ENCODE assay signal across 12 cellular contexts in the genomic region with DNA sequence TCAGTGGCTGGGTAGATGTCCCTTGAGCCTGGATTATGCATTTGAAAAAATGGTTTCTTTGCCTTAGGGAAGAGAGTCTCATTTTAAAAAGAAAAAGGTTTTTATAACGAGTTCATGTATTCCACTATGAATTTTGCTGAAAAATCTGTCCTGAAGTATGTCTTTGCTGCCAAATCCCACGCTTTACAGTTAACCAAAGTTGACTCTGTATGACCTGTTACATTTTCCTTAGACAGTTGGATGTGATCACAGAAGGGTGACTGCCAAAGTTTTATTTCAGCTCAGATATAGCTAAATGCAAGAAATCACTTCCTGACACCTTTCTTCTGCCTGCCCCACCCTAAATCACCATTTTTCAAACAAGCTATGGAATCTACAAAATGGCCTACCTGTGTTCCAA.
DNase-seq lines count a peak whose midpoint lies in the region; ATAC-seq, FAIRE-seq and TF ChIP-seq lines count a peak whose summit lies in the region.
"Had no signal": no experiment of that assay in that cellular context is flagged by ENCODE, and none has a peak within 500 bp of the region (broad histone marks: within the 10 kb centered on the region; RNA-seq: fewer than 3 reads in every experiment).

No MANE protein-coding gene starts in this region.

- H3K27me3 Mint-ChIP-seq in stimulated activated memory B cell treated with anti-CD40 and anti-IgM and Interleukin-4, amounts not matched to agents 10 μg/mL and 1 μg/mL and 100 μg/mL, for 72 hours = no peaks in the 10 kb centered on the region
- H3K27me3 Mint-ChIP-seq: activated naive CD4-positive, alpha-beta T cell treated with anti-CD3 and anti-CD28 coated beads, Interleukin-2, amount 50 U/mL, for 24 hours; CD4-positive, alpha-beta T cell; naive thymus-derived CD8-positive, alpha-beta T cell had no signal

- 81% methylated on average over 2 of the region's 2 CpGs for WGBS in right lobe of liver (ENCODE audit: insufficient coverage, low coverage, low lambda C conversion rate, missing lambda C conversion rate)

- H3K9me3 Mint-ChIP-seq in stimulated activated memory B cell treated with anti-CD40 and anti-IgM and Interleukin-4, amounts not matched to agents 10 μg/mL and 1 μg/mL and 100 μg/mL, for 72 hours = no peaks in the 10 kb centered on the region
- H3K9me3 Mint-ChIP-seq: activated naive CD4-positive, alpha-beta T cell treated with anti-CD3 and anti-CD28 coated beads, Interleukin-2, amount 50 U/mL, for 24 hours; CD4-positive, alpha-beta T cell; naive thymus-derived CD8-positive, alpha-beta T cell had no signal

- H3K36me3 ChIP-seq in HEK293 (ENCODE audit: control insufficient read depth in 2 of 2, insufficient read depth in 1 of 2, low read length in 2 of 2) (no peaks in the 10 kb centered on the region), colonic mucosa (no peaks in the 10 kb centered on the region), right lobe of liver (no peaks in the 10 kb centered on the region)

- H3K9ac ChIP-seq in colonic mucosa (ENCODE audit: low read depth in 2 of 2, low read length in 2 of 2) = peak overlapping the region in 1 of 2 donors; percentile 19

- H3K4me3 ChIP-seq in HEK293 (ENCODE audit: low read depth, low read length) (no peak overlapping the region), colonic mucosa (no peak overlapping the region), right lobe of liver (no peak overlapping the region)

- H3K4me3 Mint-ChIP-seq in stimulated activated memory B cell treated with anti-CD40 and anti-IgM and Interleukin-4, amounts not matched to agents 10 μg/mL and 1 μg/mL and 100 μg/mL, for 72 hours = no peak overlapping the region
- H3K4me3 Mint-ChIP-seq: activated naive CD4-positive, alpha-beta T cell treated with anti-CD3 and anti-CD28 coated beads, Interleukin-2, amount 50 U/mL, for 24 hours; CD4-positive, alpha-beta T cell; naive thymus-derived CD8-positive, alpha-beta T cell had no signal

- ATAC-seq in right lobe of liver = peak in 1 of 4 donors; percentile 9
- no peak for ATAC-seq in stimulated activated memory B cell treated with anti-CD40 and anti-IgM and Interleukin-4, amounts not matched to agents 10 μg/mL and 1 μg/mL and 100 μg/mL, for 72 hours
- no peak for ATAC-seq in HG02840 (IDR thresholded peaks at IDR 0.05; ENCODE audit: low FRiP score, unreplicated experiment)
- ATAC-seq in GM19455 (IDR thresholded peaks at IDR 0.05; ENCODE audit: unreplicated experiment) = no peak
- ATAC-seq in GM18498 (IDR thresholded peaks at IDR 0.05; ENCODE audit: unreplicated experiment) = no peak
- ATAC-seq: naive thymus-derived CD8-positive, alpha-beta T cell had no signal

- no peak for DNase-seq in colonic mucosa
- no peak for DNase-seq in right lobe of liver
- no peak for DNase-seq in H54 (ENCODE audit: insufficient read length, low spot score)
- DNase-seq: CD4-positive, alpha-beta T cell; naive thymus-derived CD8-positive, alpha-beta T cell; NK-92 treated with Interleukin-12 subunit alpha and Interleukin-12 subunit beta, amount 100 ng/mL, for 24 hours had no signal

- H3K27ac ChIP-seq in HEK293 (ENCODE audit: extremely low read depth, low read depth, low read length) (no peak overlapping the region), colonic mucosa (peak overlapping the region; percentile 74), right lobe of liver (peak overlapping the region; percentile 31 to 73 (median 39))

- H3K9me3 ChIP-seq in HEK293 (ENCODE audit: control insufficient read depth, insufficient read depth, low read depth, low read length) (no peaks in the 10 kb centered on the region), colonic mucosa (no peaks in the 10 kb centered on the region), right lobe of liver (no peaks in the 10 kb centered on the region)

- H3K27me3 ChIP-seq in colonic mucosa (no peaks in the 10 kb centered on the region), right lobe of liver (no peaks in the 10 kb centered on the region)

- intact Hi-C loops in colonic mucosa (cut with DNase I) (no loop called here), right lobe of liver (cut with DNase I) (no loop called here)

- TF ChIP-seq CTCF in HEK293 (tag by site-specific recombination; IDR thresholded peaks at IDR 0.05) (no peak), colonic mucosa (IDR thresholded peaks at IDR 0.05) (no peak), right lobe of liver (IDR thresholded peaks at IDR 0.05) (no peak)

- POLR2A ChIA-PET in HEK293 (lab: Yijun Ruan, JAX) = no interaction called here

- peak overlapping the region; percentile 27 for H3K27ac Mint-ChIP-seq in stimulated activated memory B cell treated with anti-CD40 and anti-IgM and Interleukin-4, amounts not matched to agents 10 μg/mL and 1 μg/mL and 100 μg/mL, for 72 hours
- H3K27ac Mint-ChIP-seq: activated naive CD4-positive, alpha-beta T cell treated with anti-CD3 and anti-CD28 coated beads, Interleukin-2, amount 50 U/mL, for 24 hours; CD4-positive, alpha-beta T cell; naive thymus-derived CD8-positive, alpha-beta T cell had no signal

- peaks cover 9% of the 10 kb centered on the region for H3K36me3 Mint-ChIP-seq in stimulated activated memory B cell treated with anti-CD40 and anti-IgM and Interleukin-4, amounts not matched to agents 10 μg/mL and 1 μg/mL and 100 μg/mL, for 72 hours

- peaks cover 50% of the 10 kb centered on the region for H3K4me1 Mint-ChIP-seq in stimulated activated memory B cell treated with anti-CD40 and anti-IgM and Interleukin-4, amounts not matched to agents 10 μg/mL and 1 μg/mL and 100 μg/mL, for 72 hours
- H3K4me1 Mint-ChIP-seq: activated naive CD4-positive, alpha-beta T cell treated with anti-CD3 and anti-CD28 coated beads, Interleukin-2, amount 50 U/mL, for 24 hours had no signal

- no peak for TF ChIP-seq POLR2A in right lobe of liver (IDR thresholded peaks at IDR 0.05)
- no peak for TF ChIP-seq POLR2A in H54 (IDR thresholded peaks at IDR 0.05; ENCODE audit: low read depth, low read length)

- no peak for FAIRE-seq in H54 (lab: Jason Lieb, UNC)

- H3K4me1 ChIP-seq in HEK293 (ENCODE audit: control insufficient read depth, insufficient read depth, low read length) (peaks cover 19% of the 10 kb centered on the region), colonic mucosa (peaks cover 8% of the 10 kb centered on the region), right lobe of liver (peaks cover 0 to 3% (median 0%) of the 10 kb centered on the region in 4 donors)

- CTCF ChIA-PET in HEK293 (lab: Yijun Ruan, JAX) = no interaction called here

TF ChIP-seq in HEK293, 187 proteins besides CTCF, POLR2A, EP300 and RAD21:
- 0 out of 2 replicates have a peak, but pooled peaks have one; percentile 13 for TF ChIP-seq SCRT2 (tag by site-specific recombination; IDR thresholded peaks at IDR 0.05)
- no peak for TF ChIP-seq EGR2 (tag by site-specific recombination; IDR thresholded peaks at IDR 0.05; ENCODE audit: low read depth)
